In genomic region chr18:32815881-32816280, GRCh38 we compare ENCODE assay signal across 17 cellular contexts. TPM values are rescaled to one million over a fixed set of nuclear protein-coding genes. Genes with fewer than 3 reads are reported as not detected.
DNase-seq lines count a peak whose midpoint lies in the region; ATAC-seq and TF ChIP-seq lines count a peak whose summit lies in the region.
"Had no signal": no experiment of that assay in that cellular context is flagged by ENCODE, and none has a peak within 500 bp of the region (broad histone marks: within the 10 kb centered on the region; RNA-seq: fewer than 3 reads in every experiment).

No MANE protein-coding gene starts in this region.

- ATAC-seq in stimulated activated memory B cell treated with anti-CD40 and anti-IgM and Interleukin-4, amounts not matched to agents 10 μg/mL and 1 μg/mL and 100 μg/mL, for 72 hours: no peak
- ATAC-seq: GM12878, HepG2 had no signal

- H3K9ac ChIP-seq in SU-DHL-6 (ENCODE audit: low read length) (no peak overlapping the region), endodermal cell (ENCODE audit: extremely low read depth, low read length, poor library complexity, severe bottlenecking) (no peak overlapping the region)

- H3K27me3 ChIP-seq in DOHH2 (ENCODE audit: control insufficient read depth, low read length) (no peaks in the 10 kb centered on the region), SU-DHL-6 (ENCODE audit: low read length) (no peaks in the 10 kb centered on the region), endodermal cell (ENCODE audit: control insufficient read depth, insufficient read depth, low read length, poor library complexity, severe bottlenecking) (peaks cover 49% of the 10 kb centered on the region)

- 91 to 100% methylated on average over 1 to 3 of the region's 3 CpGs for WGBS in endodermal cell (ENCODE audit: insufficient coverage in 1 of 2, insufficient read length in 1 of 2), 2 experiments

- no peaks in the 10 kb centered on the region for H3K9me3 Mint-ChIP-seq in stimulated activated memory B cell treated with anti-CD40 and anti-IgM and Interleukin-4, amounts not matched to agents 10 μg/mL and 1 μg/mL and 100 μg/mL, for 72 hours
- peaks cover 0 to 9% (median 7%) of the 10 kb centered on the region in 6 donors for H3K9me3 Mint-ChIP-seq in immature natural killer cell
- peaks cover 1% of the 10 kb centered on the region for H3K9me3 Mint-ChIP-seq in endodermal cell

- H3K27ac ChIP-seq in DOHH2 (ENCODE audit: low read depth, low read length) (no peak overlapping the region), SU-DHL-6 (ENCODE audit: low read depth, low read length) (no peak overlapping the region), endodermal cell (ENCODE audit: low read depth, low read length) (no peak overlapping the region)

- H3K4me3 Mint-ChIP-seq in stimulated activated memory B cell treated with anti-CD40 and anti-IgM and Interleukin-4, amounts not matched to agents 10 μg/mL and 1 μg/mL and 100 μg/mL, for 72 hours: no peak overlapping the region
- H3K4me3 Mint-ChIP-seq in immature natural killer cell (no peak overlapping the region), endodermal cell (no peak overlapping the region)
- H3K4me3 Mint-ChIP-seq: CD4-positive, alpha-beta T cell had no signal

- H3K4me1 ChIP-seq in DOHH2 (ENCODE audit: control insufficient read depth, low read length) (peaks cover 16% of the 10 kb centered on the region), endodermal cell (ENCODE audit: control insufficient read depth, insufficient read depth, low read length) (no peaks in the 10 kb centered on the region)
- H3K4me1 ChIP-seq: HAP-1 had no signal

- peaks cover 13% of the 10 kb centered on the region for H3K4me1 Mint-ChIP-seq in stimulated activated memory B cell treated with anti-CD40 and anti-IgM and Interleukin-4, amounts not matched to agents 10 μg/mL and 1 μg/mL and 100 μg/mL, for 72 hours
- no peaks in the 10 kb centered on the region for H3K4me1 Mint-ChIP-seq in immature natural killer cell
- peaks cover 9% of the 10 kb centered on the region for H3K4me1 Mint-ChIP-seq in endodermal cell

- H4K20me1 ChIP-seq in DOHH2 (ENCODE audit: control insufficient read depth, insufficient read depth, low read depth, low read length) (no peaks in the 10 kb centered on the region), SU-DHL-6 (ENCODE audit: low read depth, low read length) (no peaks in the 10 kb centered on the region)

- H3K27ac Mint-ChIP-seq in stimulated activated memory B cell treated with anti-CD40 and anti-IgM and Interleukin-4, amounts not matched to agents 10 μg/mL and 1 μg/mL and 100 μg/mL, for 72 hours: peak overlapping the region; percentile 38
- no peak overlapping the region for H3K27ac Mint-ChIP-seq in immature natural killer cell
- H3K27ac Mint-ChIP-seq in endodermal cell: no peak overlapping the region
- H3K27ac Mint-ChIP-seq: CD4-positive, alpha-beta T cell had no signal

- H3K4me2 ChIP-seq in DOHH2 (ENCODE audit: low read length) (peak overlapping the region; percentile 34), SU-DHL-6 (ENCODE audit: low read depth, low read length, poor library complexity, severe bottlenecking) (no peak overlapping the region)

- H3K27me3 Mint-ChIP-seq in stimulated activated memory B cell treated with anti-CD40 and anti-IgM and Interleukin-4, amounts not matched to agents 10 μg/mL and 1 μg/mL and 100 μg/mL, for 72 hours: no peaks in the 10 kb centered on the region
- H3K27me3 Mint-ChIP-seq in immature natural killer cell (ENCODE audit: low read depth in 3 of 3) (no peaks in the 10 kb centered on the region), endodermal cell (ENCODE audit: insufficient read depth) (peaks cover 54% of the 10 kb centered on the region)

- H3K36me3 ChIP-seq in DOHH2 (ENCODE audit: control insufficient read depth, low read length) (peaks cover 5% of the 10 kb centered on the region; the same call in 1 of the 2 replicates), SU-DHL-6 (ENCODE audit: low read length) (no peaks in the 10 kb centered on the region), endodermal cell (ENCODE audit: control insufficient read depth, insufficient read depth, low read length) (no peaks in the 10 kb centered on the region)
- H3K36me3 ChIP-seq: HAP-1 had no signal

- no peaks in the 10 kb centered on the region for H3K79me2 ChIP-seq in DOHH2 (ENCODE audit: control insufficient read depth, low read length)
- no peaks in the 10 kb centered on the region for H3K79me2 ChIP-seq in SU-DHL-6 (ENCODE audit: insufficient read depth, low read length)

- H3K9me3 ChIP-seq in DOHH2 (ENCODE audit: control insufficient read depth, insufficient read depth, low read length): no peaks in the 10 kb centered on the region
- no peaks in the 10 kb centered on the region for H3K9me3 ChIP-seq in SU-DHL-6 (ENCODE audit: insufficient read depth, low read length)
- peaks cover 3% of the 10 kb centered on the region for H3K9me3 ChIP-seq in endodermal cell (ENCODE audit: control insufficient read depth, low read length)
- H3K9me3 ChIP-seq: HAP-1 had no signal

- H3K4me3 ChIP-seq in DOHH2 (ENCODE audit: low read length): no peak overlapping the region
- H3K4me3 ChIP-seq in SU-DHL-6 (ENCODE audit: insufficient read depth, low read length, poor library complexity, severe bottlenecking): no peak overlapping the region
- no peak overlapping the region for H3K4me3 ChIP-seq in endodermal cell (ENCODE audit: low read length)
- H3K4me3 ChIP-seq: GM12878, HAP-1 had no signal

- no peaks in the 10 kb centered on the region for H3K36me3 Mint-ChIP-seq in stimulated activated memory B cell treated with anti-CD40 and anti-IgM and Interleukin-4, amounts not matched to agents 10 μg/mL and 1 μg/mL and 100 μg/mL, for 72 hours
- H3K36me3 Mint-ChIP-seq in immature natural killer cell (no peaks in the 10 kb centered on the region), endodermal cell (ENCODE audit: low read depth) (no peaks in the 10 kb centered on the region)

- peak overlapping the region; percentile 1 for H2AFZ ChIP-seq in SU-DHL-6 (ENCODE audit: low read depth, low read length, severe bottlenecking)

- no peak for TF ChIP-seq CTCF in DOHH2 (IDR thresholded peaks at IDR 0.05; ENCODE audit: low read depth, low read length, poor library complexity, severe bottlenecking)
- no peak for TF ChIP-seq CTCF in SU-DHL-6 (IDR thresholded peaks at IDR 0.05; ENCODE audit: insufficient read depth, low read length, poor library complexity, severe bottlenecking)
- no peak for TF ChIP-seq CTCF in endodermal cell (conservative IDR thresholded peaks at IDR 0.05)

- H3F3A ChIP-seq in DOHH2 (ENCODE audit: control insufficient read depth, insufficient read depth) (no peaks in the 10 kb centered on the region), SU-DHL-6 (ENCODE audit: insufficient read depth) (no peaks in the 10 kb centered on the region)

- H3K9me2 ChIP-seq in DOHH2 (replicated peaks; ENCODE audit: control insufficient read depth, low read length) (no peaks in the 10 kb centered on the region), SU-DHL-6 (replicated peaks; ENCODE audit: insufficient read depth, low read length) (no peaks in the 10 kb centered on the region)

- DNase-seq in NAMALWA (ENCODE audit: low spot score) (peak; percentile 18), NCI-H526 (lab: John Stamatoyannopoulos, UW) (no peak), immature natural killer cell (no peak), endodermal cell (no peak)
- DNase-seq: ACHN; C1 segment of cervical spinal cord; Calu3; CD4-positive, alpha-beta T cell; DMS 273 treated with DMSO at 0.1 percent for 48 hours had no signal

RNA-seq across cellular contexts. Expression of gene KLHL14, which starts 43.1 kb away (rescaled TPM):
- under 1 TPM in 1 of 3 donors, not detected in 2; 0.07 TPM for polyA plus RNA-seq in immature natural killer cell
- 1 to 10 TPM; 4.2 TPM for total RNA-seq in endodermal cell
- 3.6 TPM for polyA plus RNA-seq in endodermal cell (2013, experiment 1 of 2)
- polyA plus RNA-seq in endodermal cell (2013, experiment 2 of 2): 4.1 TPM
- total RNA-seq: A172; CD4-positive, alpha-beta T cell; G401 had no signal
